ENCODE assay signal across 8 cellular contexts in genomic region chr11:3841426-3842304, GRCh38. TPM values are rescaled to one million over a fixed set of nuclear protein-coding genes. Genes with fewer than 3 reads are reported as not detected.
DNase-seq lines count a peak whose midpoint lies in the region; ATAC-seq, FAIRE-seq and TF ChIP-seq lines count a peak whose summit lies in the region.

No MANE protein-coding gene starts in this region.

- peaks cover 4% of the 10 kb centered on the region; the same call in 1 of the 2 replicates for H4K20me1 ChIP-seq in K562 (replicated peaks; ENCODE audit: control insufficient read depth, insufficient read depth, low read length)

- DNase-seq in A549 (ENCODE audit: low read depth in 1 of 2, low spot score in 1 of 2) (peak; percentile 80 to 93), NCI-H1436 (lab: John Stamatoyannopoulos, UW) (peak; percentile 70), T-cell (peak in 33 of 34 experiments; percentile 88 to 98 (median 95)), K562 (ENCODE audit: extremely low read depth in 1 of 4, low spot score in 3 of 4) (peak; percentile 79 to 94 (median 80)), sigmoid colon (peak; percentile 92)

- H3K4me1 Mint-ChIP-seq in T-cell: peaks cover 56 to 60% (median 56%) of the 10 kb centered on the region in 3 donors

- peak overlapping the region; percentile 96 for H3K27ac Mint-ChIP-seq in T-cell

- in situ Hi-C loops in K562 (cut with MboI): no loop called here

- H3K36me3 ChIP-seq in K562 (ENCODE audit: control insufficient read depth, insufficient read depth, low read length) (peaks cover 22% of the 10 kb centered on the region), sigmoid colon (no peaks in the 10 kb centered on the region)

- POLR2A ChIA-PET in A549 (lab: Yijun Ruan, JAX): interaction anchor here (0.7 to 2.2 kb wide), 11 partner anchors 11 to 231 kb away, joined by 3 to 44 read pairs (median 5); partner anchors contain the start of genes PGAP2 and STIM1
- POLR2A ChIA-PET in T-cell (lab: Charles Lee): interaction anchor here (0.6 to 4.6 kb wide), 20 partner anchors 9 to 231 kb away, joined by 3 to 58 read pairs (median 4); partner anchors contain the start of genes STIM1 (in 2 of the 2) and PGAP2 (in 1 of the 2)
- POLR2A ChIA-PET in K562 (lab: Yijun Ruan, JAX): interaction anchor here (0.7 to 2.7 kb wide), 11 partner anchors 10 to 231 kb away, joined by 3 to 9 read pairs (median 3); partner anchors contain the start of genes NUP98 and STIM1

- no peaks in the 10 kb centered on the region for H3K27me3 Mint-ChIP-seq in T-cell

- CTCF ChIA-PET in A549 (lab: Yijun Ruan, JAX) (interaction anchor here (0.8 to 27.8 kb wide), 23 partner anchors 8 to 388 kb away, joined by 3 to 919 read pairs (median 4); partner anchors contain the start of genes PGAP2 and STIM1), T-cell (lab: Charles Lee) (interaction anchor here (0.6 to 9.9 kb wide), 40 partner anchors 8 to 255 kb away, joined by 3 to 248 read pairs (median 4); partner anchors contain the start of genes NUP98 (in 1 of the 2), PGAP2 (in 1 of the 2) and STIM1 (in 1 of the 2)), K562 (lab: Yijun Ruan, JAX; ENCODE audit: low intra/inter-chr PET ratio) (interaction anchor here (1.3 kb wide), 1 partner anchor 17 kb away, joined by 5 read pairs; no protein-coding TSS in a partner anchor)

- H3K9me3 ChIP-seq in A549 (no peaks in the 10 kb centered on the region), K562 (replicated peaks; ENCODE audit: control insufficient read depth, insufficient read depth, low read depth, low read length) (no peaks in the 10 kb centered on the region), sigmoid colon (no peaks in the 10 kb centered on the region)

- H3K9me1 ChIP-seq in K562 (ENCODE audit: control insufficient read depth, insufficient read depth, low read length): no peaks in the 10 kb centered on the region

- peaks cover 13% of the 10 kb centered on the region for H3K36me3 Mint-ChIP-seq in T-cell

- peak; percentile 39 to 47 for TF ChIP-seq RAD21 in A549 (conservative IDR thresholded peaks at IDR 0.05 in 1 of 2, IDR thresholded peaks at IDR 0.05 in 1 of 2)
- peak; percentile 83 to 88 for TF ChIP-seq RAD21 in K562 (CRISPR knock-in tag; conservative IDR thresholded peaks at IDR 0.05 in 1 of 2, IDR thresholded peaks at IDR 0.05 in 1 of 2)

- H3K9ac ChIP-seq in K562 (ENCODE audit: insufficient read depth in 1 of 2, low read depth in 2 of 2, low read length in 2 of 2): peak overlapping the region; percentile 67 to 82

- H3K4me3 ChIP-seq in A549 (peak overlapping the region; percentile 84), K562 (peak overlapping the region; percentile 89), iPS-11a (ENCODE audit: low read depth, low read length) (peak overlapping the region; percentile 37), sigmoid colon (peak overlapping the region; percentile 83 to 99 (median 92))

- peak overlapping the region; percentile 96 for H2AFZ ChIP-seq in K562 (ENCODE audit: low read depth, low read length)

- peak overlapping the region; percentile 85 to 89 (median 86) for H3K4me3 Mint-ChIP-seq in T-cell

- WGBS in A549 (ENCODE audit: missing lambda C conversion rate): 18% methylated on average over 36 of the region's 41 CpGs
- 25% methylated on average over 24 of the region's 41 CpGs for WGBS in K562 (ENCODE audit: insufficient coverage, low coverage, missing lambda C conversion rate)
- WGBS in sigmoid colon, 2 donors: 13 to 17% methylated on average over 41 of the region's 41 CpGs

- H3K79me2 ChIP-seq in K562 (ENCODE audit: control insufficient read depth, insufficient read depth, low read length): peaks cover 45% of the 10 kb centered on the region

- TSS peak; percentile 47 for BruUV-seq in K562 (replicated peaks; lab: Mats Ljungman, UMichigan)

- intact Hi-C loops in K562 (cut with micrococcal nuclease) (loop anchor here (1.0 kb wide), 1 partner anchor 17 kb away; no protein-coding TSS in a partner anchor), sigmoid colon (cut with DNase I) (loop anchor here (2.0 to 5.0 kb wide), 3 partner anchors 33 to 251 kb away; partner anchors contain the start of genes NUP98, PGAP2 and RRM1)

- peak overlapping the region; percentile 95 to 98 for H3K27ac ChIP-seq in A549
- peak overlapping the region; percentile 86 for H3K27ac ChIP-seq in K562 (ENCODE audit: extremely low read depth, low read depth, low read length)
- peak overlapping the region; percentile 95 to 99 (median 98) for H3K27ac ChIP-seq in sigmoid colon

- H3K4me1 ChIP-seq in A549 (peaks cover 35% of the 10 kb centered on the region), K562 (replicated peaks in 1 of 2; ENCODE audit: control insufficient read depth in 2 of 2, insufficient read depth in 2 of 2, low read length in 2 of 2) (peaks cover 22 to 46% of the 10 kb centered on the region in 2 experiments), sigmoid colon (peaks cover 0 to 44% (median 31%) of the 10 kb centered on the region in 4 donors)

- FAIRE-seq in A549 (lab: Jason Lieb, UNC): no peak
- FAIRE-seq in K562 (lab: Jason Lieb, UNC): peak; percentile 85

- H3K9me3 Mint-ChIP-seq in T-cell: no peaks in the 10 kb centered on the region

- peak; percentile 88 for TF ChIP-seq CTCF in A549 (IDR thresholded peaks at IDR 0.05)
- peak; percentile 86 to 95 (median 89) for TF ChIP-seq CTCF in K562 (IDR thresholded peaks at IDR 0.05 in 2 of 3, conservative IDR thresholded peaks at IDR 0.05 in 1 of 3; ENCODE audit: insufficient read depth in 2 of 3, low read depth in 1 of 3, low read length in 3 of 3)
- TF ChIP-seq CTCF in sigmoid colon (IDR thresholded peaks at IDR 0.05): peak; percentile 57 to 78 (median 64)

- TF ChIP-seq EP300 in A549 (IDR thresholded peaks at IDR 0.05) (no peak), K562 (IDR thresholded peaks at IDR 0.05; ENCODE audit: low read length) (no peak; the same call in 1 of the 2 replicates), sigmoid colon (IDR thresholded peaks at IDR 0.05) (no peak)

- peak overlapping the region; percentile 84 for H3K4me2 ChIP-seq in A549
- peak overlapping the region; percentile 67 for H3K4me2 ChIP-seq in K562 (ENCODE audit: insufficient read depth, low read length)

- H3K27me3 ChIP-seq in K562 (ENCODE audit: control insufficient read depth in 2 of 2, insufficient read depth in 2 of 2, low read length in 2 of 2) (no peaks in the 10 kb centered on the region), sigmoid colon (no peaks in the 10 kb centered on the region)

- TF ChIP-seq POLR2A in A549 (IDR thresholded peaks at IDR 0.05; ENCODE audit: low read length) (peak; percentile 42), K562 (conservative IDR thresholded peaks at IDR 0.05) (peak; percentile 52; the same call in 1 of the 2 replicates), sigmoid colon (IDR thresholded peaks at IDR 0.05) (peak in 1 of 2 donors; percentile 33)

- ATAC-seq in A549 (peak; percentile 70 to 86), GM18498 (IDR thresholded peaks at IDR 0.05; ENCODE audit: unreplicated experiment) (peak; percentile 55), HG02870 (IDR thresholded peaks at IDR 0.05; ENCODE audit: unreplicated experiment) (peak; percentile 48), T-cell (replicated peaks in 1 of 4) (peak; percentile 77 to 82 (median 78)), K562 (peak; percentile 67)

RNA-seq across cellular contexts. Expression of gene RHOG, which starts 0.9 kb away (rescaled TPM):
- polyA plus RNA-seq in A549 (2011; rRNA removed) (41.1 and 54.3 TPM in 2 replicates), A549 (2017; fragmentation: RNase III; extraction: RNeasy Plus Mini Kit Qiagen cat#74134 plus additional on column Dnase treatment) (55.0 to 64.3 TPM (median 62.2 TPM) in 3 replicates), K562 (2011; rRNA removed) (112 and 121 TPM in 2 replicates), K562 (2014; fragmentation: Illumina TruSeq; extraction: Trizol) (153 and 223 TPM in 2 replicates), K562 (2014; fragmentation: Nextera tagmentation; extraction: Ambion mirVana) (10 to 100 TPM; 22.6 to 36.8 TPM), K562 (2014; rRNA removed) (134 and 159 TPM in 2 replicates), sigmoid colon (10 to 100 TPM; 59.5 to 90.3 (median 81.8) TPM)
- 111 and 157 TPM in 2 replicates for polyA plus RNA-seq in A549 (2012; cell fraction: cytosol; rRNA removed)
- polyA plus RNA-seq in A549 (2012; cell fraction: nucleus; rRNA removed): 59.8 and 100 TPM in 2 replicates
- 87.2 and 95.3 TPM in 2 replicates for polyA minus RNA-seq in A549 (2011; rRNA and poly(A)+ RNA removed)
- total RNA-seq in T-cell (100 to 1,000 TPM in 4 of 5 donors, 10 to 100 TPM in 1; 88.1 to 108 (median 106) TPM), K562 (2014; rRNA removed) (80.3 and 117 TPM in 2 replicates), K562 (2014; rRNA removed; fragmentation: Illumina TruSeq; extraction: Trizol) (34.7 and 43.6 TPM in 2 replicates), K562 (2015; rRNA removed; fragmentation: Illumina TruSeq; extraction: Trizol) (70.0 and 71.8 TPM in 2 replicates), K562 (2021) (157 and 162 TPM in 2 replicates), sigmoid colon (10 to 100 TPM; 37.3 to 48.7 (median 46.0) TPM)
- 27.7 and 100.0 TPM in 2 replicates for total RNA-seq in K562 (2011; cell fraction: chromatin; rRNA removed; ENCODE audit: low replicate concordance)
- total RNA-seq in K562 (2011; cell fraction: nucleolus; rRNA removed): 89.7 and 100 TPM in 2 replicates
- 70.6 and 86.3 TPM in 2 replicates for total RNA-seq in K562 (2011; cell fraction: nucleoplasm; rRNA removed)
- polyA plus RNA-seq in K562 (2011; cell fraction: cytosol; rRNA removed): 199 and 423 TPM in 2 replicates
- polyA plus RNA-seq in K562 (2011; cell fraction: nucleus; rRNA removed): 55.6 and 75.5 TPM in 2 replicates
- 177 and 217 TPM in 2 replicates for polyA plus RNA-seq in K562 (2012)
- polyA minus RNA-seq in K562 (2011; rRNA and poly(A)+ RNA removed): 68.0 and 101 TPM in 2 replicates
- polyA minus RNA-seq in K562 (2011; cell fraction: cytosol; rRNA and poly(A)+ RNA removed): 169 and 173 TPM in 2 replicates
- polyA minus RNA-seq in K562 (2011; cell fraction: nucleus; rRNA and poly(A)+ RNA removed): 39.9 and 49.1 TPM in 2 replicates

RNA-seq across cellular contexts. Expression of gene STIM1, which starts 13.8 kb away (rescaled TPM):
- polyA plus RNA-seq in A549 (2011; rRNA removed) (38.7 and 42.5 TPM in 2 replicates), A549 (2017; fragmentation: RNase III; extraction: RNeasy Plus Mini Kit Qiagen cat#74134 plus additional on column Dnase treatment) (32.8 to 35.3 TPM (median 35.2 TPM) in 3 replicates), K562 (2011; rRNA removed) (30.2 and 42.1 TPM in 2 replicates), K562 (2014; fragmentation: Illumina TruSeq; extraction: Trizol) (38.8 and 39.1 TPM in 2 replicates), K562 (2014; fragmentation: Nextera tagmentation; extraction: Ambion mirVana) (1 to 10 TPM; 7.7 to 8.0 TPM), K562 (2014; rRNA removed) (22.5 and 24.7 TPM in 2 replicates), sigmoid colon (10 to 100 TPM in 2 of 3 donors, 1 to 10 TPM in 1; 5.3 to 44.8 (median 15.6) TPM)
- polyA plus RNA-seq in A549 (2012; cell fraction: cytosol; rRNA removed): 22.4 and 26.1 TPM in 2 replicates
- polyA plus RNA-seq in A549 (2012; cell fraction: nucleus; rRNA removed): 40.8 and 56.0 TPM in 2 replicates
- polyA minus RNA-seq in A549 (2011; rRNA and poly(A)+ RNA removed): 60.6 and 70.8 TPM in 2 replicates
- total RNA-seq in T-cell (100 to 1,000 TPM in 2 of 5 donors, 10 to 100 TPM in 3; 87.6 to 139 (median 94.5) TPM), K562 (2014; rRNA removed) (22.1 and 23.9 TPM in 2 replicates), K562 (2014; rRNA removed; fragmentation: Illumina TruSeq; extraction: Trizol) (25.8 and 28.2 TPM in 2 replicates), K562 (2015; rRNA removed; fragmentation: Illumina TruSeq; extraction: Trizol) (18.3 and 20.6 TPM in 2 replicates), K562 (2021) (50.4 and 50.5 TPM in 2 replicates), sigmoid colon (10 to 100 TPM; 24.7 to 37.4 (median 30.4) TPM)
- total RNA-seq in K562 (2011; cell fraction: chromatin; rRNA removed; ENCODE audit: low replicate concordance): 148 and 250 TPM in 2 replicates
- total RNA-seq in K562 (2011; cell fraction: nucleolus; rRNA removed): 183 and 205 TPM in 2 replicates
- total RNA-seq in K562 (2011; cell fraction: nucleoplasm; rRNA removed): 147 and 198 TPM in 2 replicates
- polyA plus RNA-seq in K562 (2011; cell fraction: cytosol; rRNA removed): 32.2 and 32.4 TPM in 2 replicates
- polyA plus RNA-seq in K562 (2011; cell fraction: nucleus; rRNA removed): 47.0 and 55.3 TPM in 2 replicates
- 55.9 and 67.3 TPM in 2 replicates for polyA plus RNA-seq in K562 (2012)
- polyA minus RNA-seq in K562 (2011; rRNA and poly(A)+ RNA removed): 160 and 190 TPM in 2 replicates
- 46.1 and 63.4 TPM in 2 replicates for polyA minus RNA-seq in K562 (2011; cell fraction: cytosol; rRNA and poly(A)+ RNA removed)
- polyA minus RNA-seq in K562 (2011; cell fraction: nucleus; rRNA and poly(A)+ RNA removed): 30.4 and 55.1 TPM in 2 replicates

RNA-seq across cellular contexts. Expression of gene PGAP2, which starts 33.3 kb away (rescaled TPM):
- polyA plus RNA-seq in A549 (2011; rRNA removed) (35.2 and 49.2 TPM in 2 replicates), A549 (2017; fragmentation: RNase III; extraction: RNeasy Plus Mini Kit Qiagen cat#74134 plus additional on column Dnase treatment) (31.4 to 32.4 TPM (median 32.1 TPM) in 3 replicates), K562 (2011; rRNA removed) (47.2 and 57.2 TPM in 2 replicates), K562 (2014; fragmentation: Illumina TruSeq; extraction: Trizol) (46.4 and 49.7 TPM in 2 replicates), K562 (2014; fragmentation: Nextera tagmentation; extraction: Ambion mirVana) (10 to 100 TPM; 33.7 to 40.0 TPM), K562 (2014; rRNA removed) (31.8 and 34.9 TPM in 2 replicates), sigmoid colon (10 to 100 TPM in 2 of 3 donors, 1 to 10 TPM in 1; 6.9 to 19.4 (median 11.4) TPM)
- polyA plus RNA-seq in A549 (2012; cell fraction: cytosol; rRNA removed): 47.6 and 65.5 TPM in 2 replicates
- 65.2 and 78.0 TPM in 2 replicates for polyA plus RNA-seq in A549 (2012; cell fraction: nucleus; rRNA removed)
- polyA minus RNA-seq in A549 (2011; rRNA and poly(A)+ RNA removed): 49.4 and 59.3 TPM in 2 replicates
- total RNA-seq in T-cell (10 to 100 TPM; 22.5 to 28.2 (median 24.6) TPM), K562 (2014; rRNA removed) (17.9 and 26.9 TPM in 2 replicates), K562 (2014; rRNA removed; fragmentation: Illumina TruSeq; extraction: Trizol) (18.4 and 20.2 TPM in 2 replicates), K562 (2015; rRNA removed; fragmentation: Illumina TruSeq; extraction: Trizol) (20.6 and 22.7 TPM in 2 replicates), K562 (2021) (35.2 and 38.0 TPM in 2 replicates), sigmoid colon (1 to 10 TPM; 3.7 to 7.1 (median 4.5) TPM)
- 52.9 and 128 TPM in 2 replicates for total RNA-seq in K562 (2011; cell fraction: chromatin; rRNA removed; ENCODE audit: low replicate concordance)
- total RNA-seq in K562 (2011; cell fraction: nucleolus; rRNA removed): 70.0 and 81.9 TPM in 2 replicates
- total RNA-seq in K562 (2011; cell fraction: nucleoplasm; rRNA removed): 77.8 and 87.7 TPM in 2 replicates
- 61.2 and 89.0 TPM in 2 replicates for polyA plus RNA-seq in K562 (2011; cell fraction: cytosol; rRNA removed)
- 177 and 185 TPM in 2 replicates for polyA plus RNA-seq in K562 (2011; cell fraction: nucleus; rRNA removed)
- 38.5 and 43.9 TPM in 2 replicates for polyA plus RNA-seq in K562 (2012)
- 32.7 and 40.7 TPM in 2 replicates for polyA minus RNA-seq in K562 (2011; rRNA and poly(A)+ RNA removed)
- polyA minus RNA-seq in K562 (2011; cell fraction: cytosol; rRNA and poly(A)+ RNA removed): 16.9 and 30.9 TPM in 2 replicates
- polyA minus RNA-seq in K562 (2011; cell fraction: nucleus; rRNA and poly(A)+ RNA removed): 18.3 and 23.0 TPM in 2 replicates

RNA-seq across cellular contexts. Expression of gene NUP98, which starts 44.3 kb away (rescaled TPM):
- 121 and 152 TPM in 2 replicates for polyA plus RNA-seq in A549 (2011; rRNA removed)
- polyA plus RNA-seq in A549 (2012; cell fraction: cytosol; rRNA removed): 90.1 and 114 TPM in 2 replicates
- polyA plus RNA-seq in A549 (2012; cell fraction: nucleus; rRNA removed): 307 and 359 TPM in 2 replicates
- polyA plus RNA-seq in A549 (2017; fragmentation: RNase III; extraction: RNeasy Plus Mini Kit Qiagen cat#74134 plus additional on column Dnase treatment): 51.9 to 54.2 TPM (median 53.0 TPM) in 3 replicates
- polyA minus RNA-seq in A549 (2011; rRNA and poly(A)+ RNA removed): 354 and 372 TPM in 2 replicates
- total RNA-seq in T-cell: 100 to 1,000 TPM in 3 of 5 donors, 10 to 100 TPM in 2; 89.1 to 105 (median 102) TPM
- 342 and 546 TPM in 2 replicates for total RNA-seq in K562 (2011; cell fraction: chromatin; rRNA removed; ENCODE audit: low replicate concordance)
- 195 and 218 TPM in 2 replicates for total RNA-seq in K562 (2011; cell fraction: nucleolus; rRNA removed)
- total RNA-seq in K562 (2011; cell fraction: nucleoplasm; rRNA removed): 297 and 312 TPM in 2 replicates
- 143 TPM in 2 replicates for total RNA-seq in K562 (2014; rRNA removed)
- 116 and 118 TPM in 2 replicates for total RNA-seq in K562 (2014; rRNA removed; fragmentation: Illumina TruSeq; extraction: Trizol)
- 164 and 182 TPM in 2 replicates for total RNA-seq in K562 (2015; rRNA removed; fragmentation: Illumina TruSeq; extraction: Trizol)
- total RNA-seq in K562 (2021): 122 and 130 TPM in 2 replicates
- 132 and 146 TPM in 2 replicates for polyA plus RNA-seq in K562 (2011; rRNA removed)
- 259 and 340 TPM in 2 replicates for polyA plus RNA-seq in K562 (2011; cell fraction: cytosol; rRNA removed)
- polyA plus RNA-seq in K562 (2011; cell fraction: nucleus; rRNA removed): 203 and 273 TPM in 2 replicates
- 80.8 and 90.3 TPM in 2 replicates for polyA plus RNA-seq in K562 (2012)
- polyA plus RNA-seq in K562 (2014; fragmentation: Illumina TruSeq; extraction: Trizol): 196 and 197 TPM in 2 replicates
- 10 to 100 TPM; 45.1 to 60.8 TPM for polyA plus RNA-seq in K562 (2014; fragmentation: Nextera tagmentation; extraction: Ambion mirVana)
- polyA plus RNA-seq in K562 (2014; rRNA removed): 128 and 131 TPM in 2 replicates
- polyA minus RNA-seq in K562 (2011; rRNA and poly(A)+ RNA removed): 279 and 376 TPM in 2 replicates
- polyA minus RNA-seq in K562 (2011; cell fraction: cytosol; rRNA and poly(A)+ RNA removed): 161 and 183 TPM in 2 replicates
- polyA minus RNA-seq in K562 (2011; cell fraction: nucleus; rRNA and poly(A)+ RNA removed): 94.9 and 145 TPM in 2 replicates
- total RNA-seq in sigmoid colon: 100 to 1,000 TPM in 3 of 4 donors, 10 to 100 TPM in 1; 83.5 to 158 (median 126) TPM
- polyA plus RNA-seq in sigmoid colon: 10 to 100 TPM; 14.4 to 33.3 (median 14.6) TPM

Comparison
In these comparisons a context has a peak if more than half of its experiments do, and no peak if none do; other contexts are left out.
1. Peak in every context shown above with its lines: DNase-seq, ATAC-seq, H3K4me3 ChIP-seq and H3K27ac ChIP-seq.
2. H3K4me3 ChIP-seq: peak in every context shown above with its lines; median percentile 92 in sigmoid colon; 89 in K562; 84 in A549; 37 in iPS-11a.